18 cellular contexts compared by ENCODE assay signal in genomic region chr7:31022726-31023125, GRCh38. TPM values are rescaled to one million over a fixed set of nuclear protein-coding genes. Genes with fewer than 3 reads are reported as not detected.
DNase-seq lines count a peak whose midpoint lies in the region; ATAC-seq and TF ChIP-seq lines count a peak whose summit lies in the region.
"Had no signal": no experiment of that assay in that cellular context is flagged by ENCODE, and none has a peak within 500 bp of the region (broad histone marks: within the 10 kb centered on the region; RNA-seq: fewer than 3 reads in every experiment).

No MANE protein-coding gene starts in this region.

- H4K20me1 ChIP-seq in GM23338 (replicated peaks; ENCODE audit: insufficient read depth) = no peaks in the 10 kb centered on the region
- no peaks in the 10 kb centered on the region for H4K20me1 ChIP-seq in H9 (ENCODE audit: control insufficient read depth, insufficient read depth, insufficient read length)

- no peak overlapping the region for H2BK5ac ChIP-seq in H9 (ENCODE audit: insufficient read length, low read length)

- H3T11ph ChIP-seq in H9 (ENCODE audit: low read length) = no peak overlapping the region

- no peaks in the 10 kb centered on the region for H3F3A ChIP-seq in GM23338 (replicated peaks; ENCODE audit: low read depth)

- no peak overlapping the region for H2BK20ac ChIP-seq in H9 (ENCODE audit: low read depth, low read length, poor library complexity, severe bottlenecking)

- no peaks in the 10 kb centered on the region for H3K79me1 ChIP-seq in H9 (ENCODE audit: insufficient read depth, low read depth, low read length, poor library complexity, severe bottlenecking)

- H4K8ac ChIP-seq in H9 (replicated peaks; ENCODE audit: insufficient read length, low read depth, low read length) = no peak overlapping the region

- ATAC-seq in GM23338 (peak; percentile 39), WTC11 (peak; percentile 39), HG02610 (IDR thresholded peaks at IDR 0.05; ENCODE audit: unreplicated experiment) (no peak)

- no peaks in the 10 kb centered on the region for H3K9me3 ChIP-seq in H9 (ENCODE audit: control insufficient read depth, low read depth, low read length)

- H3K36me3 Mint-ChIP-seq in GM23338 (ENCODE audit: low read depth) (no peaks in the 10 kb centered on the region), H9 (ENCODE audit: insufficient read depth in 1 of 3, low read depth in 3 of 3) (no peaks in the 10 kb centered on the region), WTC11 (no peaks in the 10 kb centered on the region)

- no peak overlapping the region for H3K4me3 ChIP-seq in GM23338
- H3K4me3 ChIP-seq: PC-9 had no signal

- H2AFZ ChIP-seq in GM23338 (no peak overlapping the region), H9 (ENCODE audit: low read length) (no peak overlapping the region)
- H2AFZ ChIP-seq: PC-9 had no signal

- POLR2A ChIA-PET in WTC11 (lab: Charles Lee) = interaction anchor here (0.6 kb wide), 1 partner anchor 17 kb away, joined by 4 read pairs; no protein-coding TSS in a partner anchor

- H3K9me3 Mint-ChIP-seq in GM23338 = no peaks in the 10 kb centered on the region
- no peaks in the 10 kb centered on the region for H3K9me3 Mint-ChIP-seq in H9
- no peaks in the 10 kb centered on the region for H3K9me3 Mint-ChIP-seq in WTC11

- H3K27ac Mint-ChIP-seq in GM23338 (no peak overlapping the region), H9 (peak overlapping the region in 1 of 3 experiments; percentile 66; a peak in 2 of 7 replicates), WTC11 (no peak overlapping the region)

- no CpG with 5 or more reads among the region's 3 CpGs for WGBS in H9 (ENCODE audit: extremely low coverage, insufficient read length, low lambda C conversion rate)

- H3K79me2 ChIP-seq in GM23338 (replicated peaks; ENCODE audit: insufficient read depth) (no peaks in the 10 kb centered on the region), H9 (ENCODE audit: insufficient read depth, low read length) (no peaks in the 10 kb centered on the region)

- no peak overlapping the region for H3K4ac ChIP-seq in H9 (ENCODE audit: low read depth, low read length)

- peaks cover 23% of the 10 kb centered on the region for H3K27me3 Mint-ChIP-seq in GM23338 (ENCODE audit: insufficient read depth, low read depth, poor library complexity)
- H3K27me3 Mint-ChIP-seq in H9 (ENCODE audit: low read depth) = peaks cover 6% of the 10 kb centered on the region; the same call in 1 of the 2 replicates
- H3K27me3 Mint-ChIP-seq in WTC11 (ENCODE audit: low read depth) = no peaks in the 10 kb centered on the region

- DNase-seq in GM23338 (ENCODE audit: low spot score) (peak; percentile 26), H9 (peak; percentile 54), WTC11 (ENCODE audit: low spot score) (peak; percentile 57), iPS-NIHi7 (ENCODE audit: extremely low spot score) (peak; percentile 56), SW 1271 (lab: John Stamatoyannopoulos, UW) (no peak), cortex of kidney (lab: John Stamatoyannopoulos, UW) (no peak)
- DNase-seq in stimulated activated CD8-positive, alpha-beta memory T cell treated with anti-CD3 and anti-CD28 coated beads, Interleukin-4, amount 100 ng/mL, for 48 hours = no peak
- DNase-seq: ACHN, C1 segment of cervical spinal cord, HCEC 1CT, NCI-H1105 treated with DMSO at 0.1 percent for 48 hours, NCI-H1694, NCI-H2081 treated with DMSO at 0.1 percent for 48 hours, NCI-H446 treated with DMSO at 0.1 percent for 48 hours, PC-9, SIG-M5 had no signal

- H2BK120ac ChIP-seq in H9 (ENCODE audit: low read depth, low read length, poor library complexity, severe bottlenecking) = no peak overlapping the region

- H3K4me1 Mint-ChIP-seq in GM23338 (peaks cover 40% of the 10 kb centered on the region), H9 (peaks cover 44 to 49% of the 10 kb centered on the region in 2 experiments), WTC11 (peaks cover 48% of the 10 kb centered on the region)

- CTCF ChIA-PET in WTC11 (lab: Charles Lee) = interaction anchor here (0.7 to 1.6 kb wide), 3 partner anchors 38 to 100 kb away, joined by 3 to 6 read pairs (median 4); no protein-coding TSS in a partner anchor

- no peak overlapping the region for H3K14ac ChIP-seq in H9 (ENCODE audit: insufficient read depth, low read length)

- no peaks in the 10 kb centered on the region for H3K23me2 ChIP-seq in H9 (ENCODE audit: insufficient read length, low read depth, low read length, poor library complexity, severe bottlenecking)

- no peak overlapping the region for H4K5ac ChIP-seq in H9 (ENCODE audit: insufficient read length, low read depth, low read length)

- H3K18ac ChIP-seq in H9 (ENCODE audit: insufficient read length, low read depth, low read length) = no peak overlapping the region

- H2BK12ac ChIP-seq in H9 (ENCODE audit: insufficient read length, low read depth, low read length) = no peak overlapping the region

- H3K4me1 ChIP-seq in GM23338 (ENCODE audit: insufficient read depth) (peaks cover 17% of the 10 kb centered on the region), H9 (ENCODE audit: insufficient read depth, low read length) (peaks cover 8% of the 10 kb centered on the region)

- H3K23ac ChIP-seq in H9 (ENCODE audit: insufficient read length, low read depth, low read length) = no peak overlapping the region

- H2AK5ac ChIP-seq in H9 (ENCODE audit: insufficient read length, low read length) = no peak overlapping the region

- H3K4me3 Mint-ChIP-seq in GM23338 = no peak overlapping the region
- H3K4me3 Mint-ChIP-seq in H9 = no peak overlapping the region
- no peak overlapping the region for H3K4me3 Mint-ChIP-seq in WTC11

- no peak overlapping the region for H3K56ac ChIP-seq in H9 (ENCODE audit: insufficient read length, low read depth, low read length)

- no peaks in the 10 kb centered on the region for H3K9me2 ChIP-seq in GM23338 (ENCODE audit: insufficient read depth)

- no peak overlapping the region for H3K27ac ChIP-seq in GM23338 (ENCODE audit: low read depth)
- H3K27ac ChIP-seq in H9 (ENCODE audit: insufficient read length, low read depth, low read length) = no peak overlapping the region
- H3K27ac ChIP-seq: PC-9, RWPE1 had no signal

- TF ChIP-seq CTCF in GM23338 (conservative IDR thresholded peaks at IDR 0.05; ENCODE audit: low read depth in 2 of 2) (no peak), H9 (conservative IDR thresholded peaks at IDR 0.05) (no peak), WTC11 (IDR thresholded peaks at IDR 0.05) (no peak)

- H3K36me3 ChIP-seq in GM23338 (ENCODE audit: insufficient read depth) = no peaks in the 10 kb centered on the region

- H3K9ac ChIP-seq in H9 (ENCODE audit: extremely low read depth, insufficient read length, low read length) = no peak overlapping the region

- H4K91ac ChIP-seq in H9 (ENCODE audit: insufficient read length, low read depth, low read length) = no peak overlapping the region

- H3K27me3 ChIP-seq in GM23338 (ENCODE audit: insufficient read depth) (no peaks in the 10 kb centered on the region), H9 (ENCODE audit: insufficient read depth, low read length) (no peaks in the 10 kb centered on the region)

- no peak overlapping the region for H2BK15ac ChIP-seq in H9 (ENCODE audit: low read depth, low read length)

- H3K4me2 ChIP-seq in GM23338 = no peak overlapping the region
- no peak overlapping the region for H3K4me2 ChIP-seq in H9 (ENCODE audit: insufficient read depth, insufficient read length, low read length)
- H3K4me2 ChIP-seq: PC-9 had no signal

TF ChIP-seq in WTC11, 78 proteins besides CTCF, POLR2A, EP300 and RAD21 (continues in another document):
- no peak for TF ChIP-seq SP1 (CRISPR knock-in tag; conservative IDR thresholded peaks at IDR 0.05)
- TF ChIP-seq SMAD3 (CRISPR knock-in tag; IDR thresholded peaks at IDR 0.05; ENCODE audit: borderline replicate concordance) = no peak
- no peak for TF ChIP-seq ZBTB43 (CRISPR knock-in tag; IDR thresholded peaks at IDR 0.05)
- TF ChIP-seq PRDM15 (CRISPR knock-in tag; IDR thresholded peaks at IDR 0.05) = no peak

RNA-seq across cellular contexts. Expression of gene ADCYAP1R1, which starts 29.4 kb away (rescaled TPM):
- total RNA-seq in GM23338 (2014; rRNA removed; shearing (Covaris generic)) = 9.2 and 10.6 TPM in 2 replicates
- 1.7 and 1.8 TPM in 2 replicates for polyA plus RNA-seq in GM23338 (2016; fragmentation: Nextera tagmentation; extraction: Ambion mirVana)
- total RNA-seq in H9 (2021) (7.4 and 8.9 TPM in 2 replicates), WTC11 (2021) (8.7 to 9.9 TPM (median 9.8 TPM) in 3 replicates)
- total RNA-seq: PC-9 had no signal

RNA-seq across cellular contexts. Expression of gene GHRHR, which starts 59.0 kb away (rescaled TPM):
- total RNA-seq in GM23338 (2014; rRNA removed; shearing (Covaris generic)) = not detected in 2 replicates
- 0.64 and 2.2 TPM in 2 replicates for polyA plus RNA-seq in GM23338 (2016; fragmentation: Nextera tagmentation; extraction: Ambion mirVana)
- 5.9 and 7.4 TPM in 2 replicates for total RNA-seq in H9 (2021)
- total RNA-seq in WTC11 (2021) = 4.0 to 6.6 TPM (median 5.0 TPM) in 3 replicates
- total RNA-seq: PC-9 had no signal

Comparison
In these comparisons a context has a peak if more than half of its experiments do, and no peak if none do; other contexts are left out.
1. DNase-seq: peak in GM23338 (single experiment), H9 (single experiment), WTC11 (single experiment) and iPS-NIHi7 (single experiment); none in stimulated activated CD8-positive, alpha-beta memory T cell treated with anti-CD3 and anti-CD28 coated beads, Interleukin-4, amount 100 ng/mL, for 48 hours (single experiment), SW 1271 (0 of 2) and cortex of kidney (single experiment).